1 cellular context compared by ENCODE assay signal in the genomic region with DNA sequence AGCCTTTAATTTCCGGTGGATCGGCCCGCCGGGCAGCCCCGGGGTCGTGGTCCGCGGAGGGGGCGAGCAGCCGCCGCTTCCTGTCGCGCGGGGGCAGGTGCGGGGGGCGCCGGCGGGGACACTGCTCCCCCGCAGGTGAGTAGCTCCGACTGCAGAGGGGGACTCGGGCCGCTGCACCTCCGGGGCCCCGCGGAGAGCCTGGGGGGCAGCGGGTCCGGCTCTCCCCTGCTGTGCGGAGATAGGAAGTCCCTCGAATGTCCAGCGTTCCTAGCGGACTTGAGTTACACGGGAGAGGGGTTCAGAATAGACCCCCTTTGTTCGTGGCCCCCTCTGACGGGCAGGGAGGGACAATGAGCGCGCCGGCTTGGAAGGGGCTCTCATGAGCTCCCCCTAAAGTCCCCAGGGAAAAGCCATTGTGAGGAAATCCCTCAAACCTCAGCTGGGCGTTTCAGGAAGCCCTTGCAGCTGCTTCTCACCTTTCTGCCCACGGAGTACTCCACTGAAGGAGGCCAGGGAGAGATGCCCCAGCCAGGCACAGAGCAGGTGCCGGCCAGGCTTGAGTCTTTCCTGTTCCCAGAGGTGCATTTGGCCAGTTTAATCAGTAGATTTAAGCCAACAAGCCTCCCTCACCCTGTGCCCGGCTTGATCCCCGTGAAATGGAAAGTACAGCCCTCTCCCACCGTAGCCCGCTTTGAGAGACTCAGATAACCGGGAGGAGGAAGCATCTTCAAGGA.
TF ChIP-seq lines count a peak whose summit lies in the region.

No MANE protein-coding gene starts in this region.

TF ChIP-seq in HepG2, 621 proteins besides CTCF, POLR2A, EP300 and RAD21 (continued from another document and continues in another):
- peak; percentile 41 for TF ChIP-seq PATZ1 (CRISPR knock-in tag; IDR thresholded peaks at IDR 0.05)
- no peak for TF ChIP-seq ZNF136 (CRISPR knock-in tag; IDR thresholded peaks at IDR 0.05; ENCODE audit: low read depth)
- TF ChIP-seq ZSCAN25 (CRISPR knock-in tag; IDR thresholded peaks at IDR 0.05) = 0 out of 2 replicates have a peak, but pooled peaks have one; percentile 19
- TF ChIP-seq, protein P1, sequence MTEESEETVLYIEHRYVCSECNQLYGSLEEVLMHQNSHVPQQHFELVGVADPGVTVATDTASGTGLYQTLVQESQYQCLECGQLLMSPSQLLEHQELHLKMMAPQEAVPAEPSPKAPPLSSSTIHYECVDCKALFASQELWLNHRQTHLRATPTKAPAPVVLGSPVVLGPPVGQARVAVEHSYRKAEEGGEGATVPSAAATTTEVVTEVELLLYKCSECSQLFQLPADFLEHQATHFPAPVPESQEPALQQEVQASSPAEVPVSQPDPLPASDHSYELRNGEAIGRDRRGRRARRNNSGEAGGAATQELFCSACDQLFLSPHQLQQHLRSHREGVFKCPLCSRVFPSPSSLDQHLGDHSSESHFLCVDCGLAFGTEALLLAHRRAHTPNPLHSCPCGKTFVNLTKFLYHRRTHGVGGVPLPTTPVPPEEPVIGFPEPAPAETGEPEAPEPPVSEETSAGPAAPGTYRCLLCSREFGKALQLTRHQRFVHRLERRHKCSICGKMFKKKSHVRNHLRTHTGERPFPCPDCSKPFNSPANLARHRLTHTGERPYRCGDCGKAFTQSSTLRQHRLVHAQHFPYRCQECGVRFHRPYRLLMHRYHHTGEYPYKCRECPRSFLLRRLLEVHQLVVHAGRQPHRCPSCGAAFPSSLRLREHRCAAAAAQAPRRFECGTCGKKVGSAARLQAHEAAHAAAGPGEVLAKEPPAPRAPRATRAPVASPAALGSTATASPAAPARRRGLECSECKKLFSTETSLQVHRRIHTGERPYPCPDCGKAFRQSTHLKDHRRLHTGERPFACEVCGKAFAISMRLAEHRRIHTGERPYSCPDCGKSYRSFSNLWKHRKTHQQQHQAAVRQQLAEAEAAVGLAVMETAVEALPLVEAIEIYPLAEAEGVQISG (CRISPR knock-in tag; IDR thresholded peaks at IDR 0.05) = peak; percentile 10; the same call in 1 of the 2 replicates
- 0 out of 2 replicates have a peak, but pooled peaks have one; percentile 33 for TF ChIP-seq YEATS4 (CRISPR knock-in tag; IDR thresholded peaks at IDR 0.05; ENCODE audit: borderline replicate concordance)
- TF ChIP-seq ONECUT2 (CRISPR knock-in tag; IDR thresholded peaks at IDR 0.05) = no peak
- TF ChIP-seq, protein P2, sequence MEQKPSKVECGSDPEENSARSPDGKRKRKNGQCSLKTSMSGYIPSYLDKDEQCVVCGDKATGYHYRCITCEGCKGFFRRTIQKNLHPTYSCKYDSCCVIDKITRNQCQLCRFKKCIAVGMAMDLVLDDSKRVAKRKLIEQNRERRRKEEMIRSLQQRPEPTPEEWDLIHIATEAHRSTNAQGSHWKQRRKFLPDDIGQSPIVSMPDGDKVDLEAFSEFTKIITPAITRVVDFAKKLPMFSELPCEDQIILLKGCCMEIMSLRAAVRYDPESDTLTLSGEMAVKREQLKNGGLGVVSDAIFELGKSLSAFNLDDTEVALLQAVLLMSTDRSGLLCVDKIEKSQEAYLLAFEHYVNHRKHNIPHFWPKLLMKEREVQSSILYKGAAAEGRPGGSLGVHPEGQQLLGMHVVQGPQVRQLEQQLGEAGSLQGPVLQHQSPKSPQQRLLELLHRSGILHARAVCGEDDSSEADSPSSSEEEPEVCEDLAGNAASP (CRISPR knock-in tag; IDR thresholded peaks at IDR 0.05; ENCODE audit: borderline replicate concordance) = no peak
- TF ChIP-seq ZNF451 (CRISPR knock-in tag; IDR thresholded peaks at IDR 0.05) = 0 out of 2 replicates have a peak, but pooled peaks have one; percentile 32
- peak; percentile 56 for TF ChIP-seq XRCC5 (optimal IDR thresholded peaks at IDR 0.05; ENCODE audit: low read length)
- peak; percentile 32; the same call in 1 of the 2 replicates for TF ChIP-seq SAP130 (CRISPR knock-in tag; IDR thresholded peaks at IDR 0.05; ENCODE audit: low read depth)
- TF ChIP-seq ZUFSP (CRISPR knock-in tag; IDR thresholded peaks at IDR 0.05; ENCODE audit: borderline replicate concordance) = no peak
- peak; percentile 33; the same call in 1 of the 2 replicates for TF ChIP-seq GABPB1 (CRISPR knock-in tag; IDR thresholded peaks at IDR 0.05)
- TF ChIP-seq, protein P3, sequence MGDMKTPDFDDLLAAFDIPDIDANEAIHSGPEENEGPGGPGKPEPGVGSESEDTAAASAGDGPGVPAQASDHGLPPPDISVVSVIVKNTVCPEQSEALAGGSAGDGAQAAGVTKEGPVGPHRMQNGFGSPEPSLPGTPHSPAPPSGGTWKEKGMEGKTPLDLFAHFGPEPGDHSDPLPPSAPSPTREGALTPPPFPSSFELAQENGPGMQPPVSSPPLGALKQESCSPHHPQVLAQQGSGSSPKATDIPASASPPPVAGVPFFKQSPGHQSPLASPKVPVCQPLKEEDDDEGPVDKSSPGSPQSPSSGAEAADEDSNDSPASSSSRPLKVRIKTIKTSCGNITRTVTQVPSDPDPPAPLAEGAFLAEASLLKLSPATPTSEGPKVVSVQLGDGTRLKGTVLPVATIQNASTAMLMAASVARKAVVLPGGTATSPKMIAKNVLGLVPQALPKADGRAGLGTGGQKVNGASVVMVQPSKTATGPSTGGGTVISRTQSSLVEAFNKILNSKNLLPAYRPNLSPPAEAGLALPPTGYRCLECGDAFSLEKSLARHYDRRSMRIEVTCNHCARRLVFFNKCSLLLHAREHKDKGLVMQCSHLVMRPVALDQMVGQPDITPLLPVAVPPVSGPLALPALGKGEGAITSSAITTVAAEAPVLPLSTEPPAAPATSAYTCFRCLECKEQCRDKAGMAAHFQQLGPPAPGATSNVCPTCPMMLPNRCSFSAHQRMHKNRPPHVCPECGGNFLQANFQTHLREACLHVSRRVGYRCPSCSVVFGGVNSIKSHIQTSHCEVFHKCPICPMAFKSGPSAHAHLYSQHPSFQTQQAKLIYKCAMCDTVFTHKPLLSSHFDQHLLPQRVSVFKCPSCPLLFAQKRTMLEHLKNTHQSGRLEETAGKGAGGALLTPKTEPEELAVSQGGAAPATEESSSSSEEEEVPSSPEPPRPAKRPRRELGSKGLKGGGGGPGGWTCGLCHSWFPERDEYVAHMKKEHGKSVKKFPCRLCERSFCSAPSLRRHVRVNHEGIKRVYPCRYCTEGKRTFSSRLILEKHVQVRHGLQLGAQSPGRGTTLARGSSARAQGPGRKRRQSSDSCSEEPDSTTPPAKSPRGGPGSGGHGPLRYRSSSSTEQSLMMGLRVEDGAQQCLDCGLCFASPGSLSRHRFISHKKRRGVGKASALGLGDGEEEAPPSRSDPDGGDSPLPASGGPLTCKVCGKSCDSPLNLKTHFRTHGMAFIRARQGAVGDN (CRISPR knock-in tag; IDR thresholded peaks at IDR 0.05) = peak; percentile 56
- no peak for TF ChIP-seq ZNF775 (CRISPR knock-in tag; IDR thresholded peaks at IDR 0.05; ENCODE audit: borderline replicate concordance)
- TF ChIP-seq, protein P4, sequence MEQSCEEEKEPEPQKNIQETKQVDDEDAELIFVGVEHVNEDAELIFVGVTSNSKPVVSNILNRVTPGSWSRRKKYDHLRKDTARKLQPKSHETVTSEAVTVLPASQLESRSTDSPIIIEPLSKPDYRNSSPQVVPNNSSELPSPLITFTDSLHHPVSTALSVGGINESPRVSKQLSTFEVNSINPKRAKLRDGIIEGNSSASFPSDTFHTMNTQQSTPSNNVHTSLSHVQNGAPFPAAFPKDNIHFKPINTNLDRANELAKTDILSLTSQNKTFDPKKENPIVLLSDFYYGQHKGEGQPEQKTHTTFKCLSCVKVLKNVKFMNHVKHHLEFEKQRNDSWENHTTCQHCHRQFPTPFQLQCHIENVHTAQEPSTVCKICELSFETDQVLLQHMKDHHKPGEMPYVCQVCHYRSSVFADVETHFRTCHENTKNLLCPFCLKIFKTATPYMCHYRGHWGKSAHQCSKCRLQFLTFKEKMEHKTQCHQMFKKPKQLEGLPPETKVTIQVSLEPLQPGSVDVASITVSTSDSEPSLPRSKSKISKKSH (CRISPR knock-in tag; IDR thresholded peaks at IDR 0.05; ENCODE audit: borderline replicate concordance) = no peak
- peak; percentile 3 for TF ChIP-seq HNRNPLL (IDR thresholded peaks at IDR 0.05; ENCODE audit: low read depth, low read length, poor library complexity, severe bottlenecking)
- no peak for TF ChIP-seq ZNF639 (CRISPR knock-in tag; conservative IDR thresholded peaks at IDR 0.05)
- TF ChIP-seq ZNF788 (CRISPR knock-in tag; IDR thresholded peaks at IDR 0.05; ENCODE audit: borderline replicate concordance) = no peak; the same call in 1 of the 2 replicates
- no peak for TF ChIP-seq RBAK (CRISPR knock-in tag; IDR thresholded peaks at IDR 0.05)
- TF ChIP-seq RFXAP (CRISPR knock-in tag; IDR thresholded peaks at IDR 0.05; ENCODE audit: borderline replicate concordance) = no peak
- peak; percentile 11; the same call in 1 of the 2 replicates for TF ChIP-seq SALL1 (CRISPR knock-in tag; IDR thresholded peaks at IDR 0.05)
- no peak for TF ChIP-seq ISX (CRISPR knock-in tag; conservative IDR thresholded peaks at IDR 0.05)
- peak; percentile 23 to 62; a peak in 1 of 4 replicates for TF ChIP-seq HMGXB4 (CRISPR knock-in tag; IDR thresholded peaks at IDR 0.05; ENCODE audit: borderline replicate concordance in 1 of 2, low read depth in 1 of 2)
- no peak for TF ChIP-seq ZNF17 (CRISPR knock-in tag; IDR thresholded peaks at IDR 0.05)
- TF ChIP-seq ARID4A (CRISPR knock-in tag; IDR thresholded peaks at IDR 0.05; ENCODE audit: borderline replicate concordance) = no peak
- peak; percentile 72; the same call in 1 of the 2 replicates for TF ChIP-seq ZNF205 (CRISPR knock-in tag; IDR thresholded peaks at IDR 0.05)
